ENCODE assay signal across 7 cellular contexts in genomic region chr5:124906339-124907097, GRCh38.
DNase-seq lines count a peak whose midpoint lies in the region; ATAC-seq and TF ChIP-seq lines count a peak whose summit lies in the region.

No MANE protein-coding gene starts in this region.

- H3K36me3 ChIP-seq in KMS-11 (ENCODE audit: insufficient read depth) = no peaks in the 10 kb centered on the region

- DNase-seq in SHP77 treated with DMSO at 0.1 percent for 48 hours (lab: John Stamatoyannopoulos, UW) (peak; percentile 80), fibroblast of the conjunctiva (ENCODE audit: low read depth) (peak; percentile 77), omental fat pad (ENCODE audit: low spot score) (no peak), HPDE6-E6E7 (ENCODE audit: extremely low spot score) (no peak), DMS114 treated with DMSO at 0.1 percent for 48 hours (lab: John Stamatoyannopoulos, UW; ENCODE audit: unreplicated experiment) (no peak)

- no peaks in the 10 kb centered on the region for H3K79me2 ChIP-seq in KMS-11 (ENCODE audit: insufficient read depth, low read depth)

- H3K4me3 ChIP-seq in KMS-11 (IDR thresholded peaks at IDR 0.05; ENCODE audit: insufficient read depth, low read depth, low read length) = no peak overlapping the region

- TF ChIP-seq CTCF in KMS-11 (conservative IDR thresholded peaks at IDR 0.05; ENCODE audit: low read depth, low read length) (no peak), omental fat pad (IDR thresholded peaks at IDR 0.05) (no peak)

- peak overlapping the region; percentile 49 for H3K27ac ChIP-seq in KMS-11

- H3K9ac ChIP-seq in KMS-11 = peak overlapping the region; percentile 11; the same call in 1 of the 2 replicates

- H3K4me2 ChIP-seq in KMS-11 = peak overlapping the region; percentile 63

- no peaks in the 10 kb centered on the region for H3K27me3 ChIP-seq in KMS-11 (ENCODE audit: insufficient read depth, low read depth)

- peak; percentile 51 for ATAC-seq in omental fat pad (ENCODE audit: low FRiP score)
- no peak for ATAC-seq in GM21423 (IDR thresholded peaks at IDR 0.05; ENCODE audit: unreplicated experiment)

- H4K20me1 ChIP-seq in KMS-11 (ENCODE audit: insufficient read depth) = no peaks in the 10 kb centered on the region

- H2AFZ ChIP-seq in KMS-11 (ENCODE audit: low read depth) = peak overlapping the region; percentile 46; the same call in 1 of the 2 replicates

- peaks cover 74% of the 10 kb centered on the region for H3K4me1 ChIP-seq in KMS-11 (ENCODE audit: low read depth, poor library complexity, severe bottlenecking)

Comparison
In these comparisons a context has a peak if more than half of its experiments do, and no peak if none do; other contexts are left out.
1. DNase-seq: peak in SHP77 treated with DMSO at 0.1 percent for 48 hours (single experiment) and fibroblast of the conjunctiva (single experiment); none in omental fat pad (single experiment), HPDE6-E6E7 (single experiment) and DMS114 treated with DMSO at 0.1 percent for 48 hours (single experiment).